In the genomic region with DNA sequence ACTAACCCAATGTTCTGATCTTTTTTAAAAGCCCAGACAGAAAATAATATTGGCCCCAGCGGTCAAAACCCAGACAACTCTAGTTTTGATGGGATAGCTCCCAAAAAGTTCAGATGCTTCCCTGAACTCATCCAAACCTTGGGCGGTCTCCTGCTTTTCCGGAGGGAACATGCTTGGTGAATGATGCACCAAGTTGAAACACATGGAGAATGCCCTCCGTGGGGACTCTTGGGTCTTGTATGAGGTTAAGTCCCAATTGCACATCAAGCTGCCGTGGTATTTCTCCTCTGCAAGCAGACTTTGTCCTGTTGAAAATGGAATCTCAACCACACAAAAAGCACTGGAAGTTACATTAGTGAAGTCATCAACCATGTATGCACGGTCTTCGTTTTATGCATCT, we compare ENCODE assay signal across 29 cellular contexts.
DNase-seq lines count a peak whose midpoint lies in the region; FAIRE-seq and TF ChIP-seq lines count a peak whose summit lies in the region.
"Had no signal": no experiment of that assay in that cellular context is flagged by ENCODE, and none has a peak within 500 bp of the region (broad histone marks: within the 10 kb centered on the region; RNA-seq: fewer than 3 reads in every experiment).

No MANE protein-coding gene starts in this region.

- no peak overlapping the region for H3K4me3 Mint-ChIP-seq in astrocyte (ENCODE audit: unreplicated experiment)
- no peak overlapping the region for H3K4me3 Mint-ChIP-seq in activated T-cell treated with anti-CD3 and anti-CD28 coated beads, Interleukin-2, amount 50 U/mL, for 24 hours
- H3K4me3 Mint-ChIP-seq: activated CD4-positive, alpha-beta memory T cell treated with anti-CD3 and anti-CD28 coated beads for 36 hours; activated naive CD4-positive, alpha-beta T cell treated with anti-CD3 and anti-CD28 coated beads, Interleukin-2, amount 50 U/mL, for 24 hours; activated T-helper 17 cell treated with anti-CD3 and anti-CD28 coated beads, Interleukin-2, amount 50 U/mL, for 72 hours; CD8-positive, alpha-beta memory T cell; mesothelial cell of epicardium; naive B cell had no signal

- H4K20me1 ChIP-seq in astrocyte (ENCODE audit: insufficient read depth, low read length): no peaks in the 10 kb centered on the region

- DNase-seq in AG08395 (ENCODE audit: low spot score): peak; percentile 28
- DNase-seq in astrocyte (ENCODE audit: low read depth): no peak
- peak; percentile 41 for DNase-seq in left ventricle myocardium inferior
- DNase-seq in stromal cell of bone marrow (ENCODE audit: low read depth): peak; percentile 55
- DNase-seq in dorsolateral prefrontal cortex: no peak
- no peak for DNase-seq in activated T-cell treated with anti-CD3 and anti-CD28 coated beads, Interleukin-2, amount 50 U/mL, for 24 hours
- no peak for DNase-seq in GM12891 (ENCODE audit: insufficient read length, low spot score)
- DNase-seq in NCI-H82 (lab: John Stamatoyannopoulos, UW): no peak
- DNase-seq: activated CD4-positive, alpha-beta memory T cell treated with anti-CD3 and anti-CD28 coated beads for 36 hours; activated CD8-positive, alpha-beta memory T cell treated with anti-CD3 and anti-CD28 coated beads, Interleukin-2, amount 50 U/mL, for 4 hours; amygdala; BE2C; CD8-positive, alpha-beta memory T cell; KBM-7; naive B cell; NCI-H1105; NCI-H2029; NCI-H526; Peyer's patch; stimulated activated CD4-positive, alpha-beta T cell treated with anti-CD3 and anti-CD28 coated beads, Interleukin-1b, Interleukin-23, amount 100 ng/mL, for 48 hours; stomach had no signal

- peak; percentile 70 for FAIRE-seq in astrocyte (lab: Jason Lieb, UNC)
- FAIRE-seq in GM12891 (lab: Jason Lieb, UNC): no peak
- FAIRE-seq: G401.6, islet of Langerhans had no signal

- H3K27me3 Mint-ChIP-seq in astrocyte (ENCODE audit: low read depth, unreplicated experiment): no peaks in the 10 kb centered on the region
- H3K27me3 Mint-ChIP-seq in activated T-cell treated with anti-CD3 and anti-CD28 coated beads, Interleukin-2, amount 50 U/mL, for 24 hours: no peaks in the 10 kb centered on the region
- H3K27me3 Mint-ChIP-seq: activated CD4-positive, alpha-beta memory T cell treated with anti-CD3 and anti-CD28 coated beads for 36 hours; activated naive CD4-positive, alpha-beta T cell treated with anti-CD3 and anti-CD28 coated beads, Interleukin-2, amount 50 U/mL, for 24 hours; activated T-helper 17 cell treated with anti-CD3 and anti-CD28 coated beads, Interleukin-2, amount 50 U/mL, for 72 hours; naive B cell had no signal

- no peak overlapping the region for H3K27ac ChIP-seq in astrocyte (ENCODE audit: low read depth, low read length)
- peak overlapping the region; percentile 73 for H3K27ac ChIP-seq in left ventricle myocardium inferior (replicated peaks)
- no peak overlapping the region for H3K27ac ChIP-seq in dorsolateral prefrontal cortex
- H3K27ac ChIP-seq: cardiac muscle cell, Peyer's patch, stomach had no signal

- H2AFZ ChIP-seq in astrocyte (ENCODE audit: low read depth, low read length): no peak overlapping the region

- peaks cover 2% of the 10 kb centered on the region for H3K9me3 Mint-ChIP-seq in astrocyte (ENCODE audit: unreplicated experiment)
- peaks cover 2% of the 10 kb centered on the region for H3K9me3 Mint-ChIP-seq in activated T-cell treated with anti-CD3 and anti-CD28 coated beads, Interleukin-2, amount 50 U/mL, for 24 hours

- H3K27ac Mint-ChIP-seq in astrocyte (ENCODE audit: unreplicated experiment): no peak overlapping the region
- no peak overlapping the region for H3K27ac Mint-ChIP-seq in activated T-cell treated with anti-CD3 and anti-CD28 coated beads, Interleukin-2, amount 50 U/mL, for 24 hours
- H3K27ac Mint-ChIP-seq: activated CD4-positive, alpha-beta memory T cell treated with anti-CD3 and anti-CD28 coated beads for 36 hours; activated naive CD4-positive, alpha-beta T cell treated with anti-CD3 and anti-CD28 coated beads, Interleukin-2, amount 50 U/mL, for 24 hours; activated T-helper 17 cell treated with anti-CD3 and anti-CD28 coated beads, Interleukin-2, amount 50 U/mL, for 72 hours; CD8-positive, alpha-beta memory T cell; mesothelial cell of epicardium; naive B cell had no signal

- H3K27me3 ChIP-seq in astrocyte (ENCODE audit: insufficient read depth, low read length): no peaks in the 10 kb centered on the region
- no peaks in the 10 kb centered on the region for H3K27me3 ChIP-seq in left ventricle myocardium inferior (ENCODE audit: low read depth)
- peaks cover 0 to 3% (median 0%) of the 10 kb centered on the region in 45 donors for H3K27me3 ChIP-seq in dorsolateral prefrontal cortex
- H3K27me3 ChIP-seq: BE2C, cardiac muscle cell, esophagus muscularis mucosa, Peyer's patch, stomach had no signal

- no peak for TF ChIP-seq POLR2A in GM12891 (IDR thresholded peaks at IDR 0.05; ENCODE audit: low read depth, low read length)

- H3K4me2 ChIP-seq in astrocyte (ENCODE audit: low read length): no peak overlapping the region
- H3K4me2 ChIP-seq: smooth muscle cell had no signal

- no peak overlapping the region for H3K9ac ChIP-seq in astrocyte (ENCODE audit: low read length)

- intact Hi-C loops in left ventricle myocardium inferior (cut with micrococcal nuclease) (no loop called here), dorsolateral prefrontal cortex (cut with DNase I) (no loop called here)

- TF ChIP-seq CTCF in astrocyte (IDR thresholded peaks at IDR 0.05; ENCODE audit: insufficient read depth, low read depth, low read length) (no peak), left ventricle myocardium inferior (IDR thresholded peaks at IDR 0.05; ENCODE audit: borderline replicate concordance) (no peak), dorsolateral prefrontal cortex (IDR thresholded peaks at IDR 0.05 in 54 of 56, conservative IDR thresholded peaks at IDR 0.05 in 2 of 56; ENCODE audit: low read depth in 1 of 56, partially characterized antibody in 56 of 56) (no peak)

- H3K36me3 Mint-ChIP-seq in astrocyte (ENCODE audit: low read depth, unreplicated experiment): no peaks in the 10 kb centered on the region
- no peaks in the 10 kb centered on the region for H3K36me3 Mint-ChIP-seq in activated T-cell treated with anti-CD3 and anti-CD28 coated beads, Interleukin-2, amount 50 U/mL, for 24 hours (ENCODE audit: low read depth)
- H3K36me3 Mint-ChIP-seq: activated CD4-positive, alpha-beta memory T cell treated with anti-CD3 and anti-CD28 coated beads for 36 hours; activated naive CD4-positive, alpha-beta T cell treated with anti-CD3 and anti-CD28 coated beads, Interleukin-2, amount 50 U/mL, for 24 hours; mesothelial cell of epicardium; naive B cell had no signal

- H3K4me3 ChIP-seq in astrocyte (ENCODE audit: insufficient read depth, low read depth, low read length): no peak overlapping the region
- no peak overlapping the region for H3K4me3 ChIP-seq in left ventricle myocardium inferior
- H3K4me3 ChIP-seq in dorsolateral prefrontal cortex: no peak overlapping the region
- H3K4me3 ChIP-seq: cardiac muscle cell, esophagus muscularis mucosa, Peyer's patch, smooth muscle cell, stomach had no signal

- no peaks in the 10 kb centered on the region for H3K79me2 ChIP-seq in astrocyte (ENCODE audit: insufficient read depth, low read length)

- H3K9me3 ChIP-seq in astrocyte (ENCODE audit: insufficient read depth, low read depth, low read length) (no peaks in the 10 kb centered on the region), left ventricle myocardium inferior (replicated peaks) (no peaks in the 10 kb centered on the region)
- H3K9me3 ChIP-seq: BE2C, esophagus muscularis mucosa, Peyer's patch, stomach had no signal

- H3K4me1 ChIP-seq in astrocyte (ENCODE audit: insufficient read depth, low read length) (peaks cover 10% of the 10 kb centered on the region), left ventricle myocardium inferior (peaks cover 26% of the 10 kb centered on the region)
- H3K4me1 ChIP-seq: BE2C, Peyer's patch had no signal

- no peaks in the 10 kb centered on the region for H3K36me3 ChIP-seq in astrocyte (ENCODE audit: insufficient read depth, low read length)
- no peaks in the 10 kb centered on the region for H3K36me3 ChIP-seq in left ventricle myocardium inferior
- H3K36me3 ChIP-seq: BE2C, cardiac muscle cell, esophagus muscularis mucosa, Peyer's patch, stomach had no signal

- H3K4me1 Mint-ChIP-seq in astrocyte (ENCODE audit: low read depth, unreplicated experiment): peaks cover 6% of the 10 kb centered on the region
- H3K4me1 Mint-ChIP-seq in activated T-cell treated with anti-CD3 and anti-CD28 coated beads, Interleukin-2, amount 50 U/mL, for 24 hours (ENCODE audit: low read depth): no peaks in the 10 kb centered on the region
- H3K4me1 Mint-ChIP-seq: activated naive CD4-positive, alpha-beta T cell treated with anti-CD3 and anti-CD28 coated beads, Interleukin-2, amount 50 U/mL, for 24 hours; activated T-helper 17 cell treated with anti-CD3 and anti-CD28 coated beads, Interleukin-2, amount 50 U/mL, for 72 hours; CD8-positive, alpha-beta memory T cell; naive B cell had no signal

TF ChIP-seq in GM12891, 5 proteins besides CTCF, POLR2A, EP300 and RAD21:
- TF ChIP-seq SPI1 (IDR thresholded peaks at IDR 0.05; ENCODE audit: low read depth, low read length): no peak
- no peak for TF ChIP-seq POU2F2 (IDR thresholded peaks at IDR 0.05; ENCODE audit: low read depth, low read length)
- no peak for TF ChIP-seq PAX5 (IDR thresholded peaks at IDR 0.05; ENCODE audit: insufficient read depth, low read length, severe bottlenecking)
- TF ChIP-seq POLR2AphosphoS5 (IDR thresholded peaks at IDR 0.05; ENCODE audit: low read depth, low read length): no peak
- no peak for TF ChIP-seq TAF1 (IDR thresholded peaks at IDR 0.05; ENCODE audit: low read depth, low read length)
TF ChIP-seq in GM12891: peak in this region for 0.

Comparison
In these comparisons a context has a peak if more than half of its experiments do, and no peak if none do; other contexts are left out.
1. DNase-seq: peak in AG08395 (single experiment), left ventricle myocardium inferior (single experiment) and stromal cell of bone marrow (single experiment); none in astrocyte (single experiment), dorsolateral prefrontal cortex (0 of 10), activated T-cell treated with anti-CD3 and anti-CD28 coated beads, Interleukin-2, amount 50 U/mL, for 24 hours (single experiment), GM12891 (single experiment) and NCI-H82 (single experiment).